In genomic region chr6:73108949-73109348, GRCh38 we compare ENCODE assay signal across 19 cellular contexts.
DNase-seq lines count a peak whose midpoint lies in the region; ATAC-seq and TF ChIP-seq lines count a peak whose summit lies in the region.
"Had no signal": no experiment of that assay in that cellular context is flagged by ENCODE, and none has a peak within 500 bp of the region (broad histone marks: within the 10 kb centered on the region; RNA-seq: fewer than 3 reads in every experiment).

No MANE protein-coding gene starts in this region.

- DNase-seq in NCI-H1105 treated with DMSO at 0.1 percent for 48 hours (lab: John Stamatoyannopoulos, UW) (peak; percentile 5), NCI-H1105 (lab: John Stamatoyannopoulos, UW) (no peak), cardiac muscle cell (ENCODE audit: low read depth in 1 of 2, low spot score in 1 of 2) (no peak), cardiac septum (ENCODE audit: low spot score) (no peak), DMS53 treated with DMSO at 0.1 percent for 48 hours (lab: John Stamatoyannopoulos, UW; ENCODE audit: unreplicated experiment) (no peak)
- DNase-seq: Caco-2; CD4-positive, CD25-positive, alpha-beta regulatory T cell; CD8-positive, alpha-beta T cell; DMS153; DMS79; GDM1; H9 had no signal

- peak overlapping the region; percentile 94 for H3K27ac ChIP-seq in cardiac muscle cell
- H3K27ac ChIP-seq: 22Rv1, BLaER1, C4-2B, GM23248 had no signal

- H3K4me3 ChIP-seq in cardiac muscle cell = no peak overlapping the region
- H3K4me3 ChIP-seq: BLaER1, GM12878, GM23248 had no signal

- intact Hi-C loops in cardiac septum (cut with DNase I) = no loop called here

- peaks cover 34% of the 10 kb centered on the region for H3K4me1 ChIP-seq in cardiac muscle cell (ENCODE audit: low read depth)
- H3K4me1 ChIP-seq: BLaER1 had no signal

- peak; percentile 75 for ATAC-seq in SK-N-SH treated with all-trans-retinoic acid at 6 μM for 48 hours
- ATAC-seq: CD8-positive, alpha-beta T cell; GM12878; HCT116 had no signal

- H3K9me3 ChIP-seq in cardiac muscle cell (ENCODE audit: low read depth) = no peaks in the 10 kb centered on the region
- H3K9me3 ChIP-seq: BLaER1, Caco-2 had no signal

- H3K27me3 ChIP-seq in cardiac muscle cell = no peaks in the 10 kb centered on the region
- H3K27me3 ChIP-seq: BLaER1 had no signal

- peaks cover 9% of the 10 kb centered on the region for H3K36me3 ChIP-seq in cardiac muscle cell

- TF ChIP-seq CTCF in cardiac muscle cell (IDR thresholded peaks at IDR 0.05; ENCODE audit: low read depth, low read length) = no peak

TF ChIP-seq in SK-N-SH treated with all-trans-retinoic acid at 6 μM for 48 hours, 23 proteins besides CTCF, POLR2A, EP300 and RAD21:
- peak; percentile 70; the same call in 1 of the 2 replicates for TF ChIP-seq SNAI2 (CRISPR knock-in tag; IDR thresholded peaks at IDR 0.05)
- TF ChIP-seq CSRNP3 (CRISPR knock-in tag; IDR thresholded peaks at IDR 0.05) = peak; percentile 40; the same call in 1 of the 2 replicates
- TF ChIP-seq TOX (CRISPR knock-in tag; IDR thresholded peaks at IDR 0.05; ENCODE audit: borderline replicate concordance) = peak; percentile 24; the same call in 1 of the 2 replicates
- TF ChIP-seq, protein P1, sequence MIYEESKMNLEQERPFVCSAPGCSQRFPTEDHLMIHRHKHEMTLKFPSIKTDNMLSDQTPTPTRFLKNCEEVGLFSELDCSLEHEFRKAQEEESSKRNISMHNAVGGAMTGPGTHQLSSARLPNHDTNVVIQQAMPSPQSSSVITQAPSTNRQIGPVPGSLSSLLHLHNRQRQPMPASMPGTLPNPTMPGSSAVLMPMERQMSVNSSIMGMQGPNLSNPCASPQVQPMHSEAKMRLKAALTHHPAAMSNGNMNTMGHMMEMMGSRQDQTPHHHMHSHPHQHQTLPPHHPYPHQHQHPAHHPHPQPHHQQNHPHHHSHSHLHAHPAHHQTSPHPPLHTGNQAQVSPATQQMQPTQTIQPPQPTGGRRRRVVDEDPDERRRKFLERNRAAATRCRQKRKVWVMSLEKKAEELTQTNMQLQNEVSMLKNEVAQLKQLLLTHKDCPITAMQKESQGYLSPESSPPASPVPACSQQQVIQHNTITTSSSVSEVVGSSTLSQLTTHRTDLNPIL (CRISPR knock-in tag; IDR thresholded peaks at IDR 0.05; ENCODE audit: low read depth) = peak; percentile 65; the same call in 1 of the 2 replicates
- no peak for TF ChIP-seq PPARA (CRISPR knock-in tag; IDR thresholded peaks at IDR 0.05; ENCODE audit: borderline replicate concordance)
- no peak for TF ChIP-seq ZNF8 (CRISPR knock-in tag; IDR thresholded peaks at IDR 0.05)
- peak; percentile 73; the same call in 1 of the 2 replicates for TF ChIP-seq TCF4 (CRISPR knock-in tag; IDR thresholded peaks at IDR 0.05; ENCODE audit: borderline replicate concordance)
- peak; percentile 93 for TF ChIP-seq ISL1 (CRISPR knock-in tag; IDR thresholded peaks at IDR 0.05)
TF ChIP-seq in SK-N-SH treated with all-trans-retinoic acid at 6 μM for 48 hours: peak in this region for 6.
